Comparison of ENCODE assay signal across 13 cellular contexts in genomic region chr9:121568541-121569265, GRCh38.
DNase-seq lines count a peak whose midpoint lies in the region; ATAC-seq and TF ChIP-seq lines count a peak whose summit lies in the region.
"Had no signal": no experiment of that assay in that cellular context is flagged by ENCODE, and none has a peak within 500 bp of the region (broad histone marks: within the 10 kb centered on the region; RNA-seq: fewer than 3 reads in every experiment).

No MANE protein-coding gene starts in this region.

- H3K27me3 ChIP-seq in BE2C (no peaks in the 10 kb centered on the region), adrenal gland (no peaks in the 10 kb centered on the region), prostate gland (replicated peaks; ENCODE audit: insufficient read depth) (no peaks in the 10 kb centered on the region)
- H3K27me3 ChIP-seq in effector memory CD4-positive, alpha-beta T cell (replicated peaks; ENCODE audit: control insufficient read depth, insufficient read depth, low read length, poor library complexity, severe bottlenecking) = no peaks in the 10 kb centered on the region

- POLR2A ChIA-PET in naive thymus-derived CD8-positive, alpha-beta T cell (lab: Charles Lee) = no interaction called here

- no peaks in the 10 kb centered on the region for H3K9me3 Mint-ChIP-seq in naive thymus-derived CD8-positive, alpha-beta T cell

- TF ChIP-seq POLR2A in adrenal gland (IDR thresholded peaks at IDR 0.05) = no peak
- no peak for TF ChIP-seq POLR2A in prostate gland (IDR thresholded peaks at IDR 0.05)

- no peak overlapping the region for H3K27ac Mint-ChIP-seq in naive thymus-derived CD8-positive, alpha-beta T cell

- ATAC-seq in left ventricle myocardium superior = peak; percentile 51
- no peak for ATAC-seq in naive thymus-derived CD8-positive, alpha-beta T cell
- ATAC-seq: foreskin keratinocyte had no signal

- TF ChIP-seq CTCF in BE2C (IDR thresholded peaks at IDR 0.05; ENCODE audit: low read depth, low read length) = no peak
- no peak for TF ChIP-seq CTCF in adrenal gland (IDR thresholded peaks at IDR 0.05)
- TF ChIP-seq CTCF in prostate gland (IDR thresholded peaks at IDR 0.05) = no peak

- 16 to 32% (median 23%) methylated on average over 5 to 8 of the region's 8 CpGs for WGBS in adrenal gland, 4 donors
- WGBS in prostate gland = 45% methylated on average over 8 of the region's 8 CpGs

- no peaks in the 10 kb centered on the region for H3K36me3 ChIP-seq in BE2C
- H3K36me3 ChIP-seq in adrenal gland (replicated peaks in 1 of 2) = no peaks in the 10 kb centered on the region
- no peaks in the 10 kb centered on the region for H3K36me3 ChIP-seq in prostate gland
- no peaks in the 10 kb centered on the region for H3K36me3 ChIP-seq in effector memory CD4-positive, alpha-beta T cell (ENCODE audit: control insufficient read depth, insufficient read depth, low read length)

- peaks cover 6 to 21% (median 14%) of the 10 kb centered on the region in 5 donors for H3K27me3 Mint-ChIP-seq in naive thymus-derived CD8-positive, alpha-beta T cell

- H3K36me3 Mint-ChIP-seq in naive thymus-derived CD8-positive, alpha-beta T cell = no peaks in the 10 kb centered on the region

- H3K4me1 ChIP-seq in BE2C = peaks cover 32% of the 10 kb centered on the region
- H3K4me1 ChIP-seq in adrenal gland (replicated peaks in 1 of 2) = peaks cover 22 to 28% of the 10 kb centered on the region in 2 donors
- no peaks in the 10 kb centered on the region for H3K4me1 ChIP-seq in prostate gland (replicated peaks)
- no peaks in the 10 kb centered on the region for H3K4me1 ChIP-seq in effector memory CD4-positive, alpha-beta T cell (ENCODE audit: control insufficient read depth, insufficient read depth, low read length, poor library complexity, severe bottlenecking)
- H3K4me1 ChIP-seq: foreskin keratinocyte had no signal

- no peak overlapping the region for H3K4me3 Mint-ChIP-seq in naive thymus-derived CD8-positive, alpha-beta T cell

- H3K4me3 ChIP-seq in BE2C (ENCODE audit: low read depth, low read length) (peak overlapping the region; percentile 38), adrenal gland (no peak overlapping the region), prostate gland (no peak overlapping the region)
- no peak overlapping the region for H3K4me3 ChIP-seq in effector memory CD4-positive, alpha-beta T cell (ENCODE audit: insufficient read depth, low read depth, low read length, poor library complexity, severe bottlenecking)

- intact Hi-C loops in adrenal gland (cut with DNase I) (no loop called here), left ventricle myocardium superior (cut with micrococcal nuclease) (no loop called here), prostate gland (cut with DNase I) (no loop called here)

- no peaks in the 10 kb centered on the region for H3K4me1 Mint-ChIP-seq in naive thymus-derived CD8-positive, alpha-beta T cell

- DNase-seq in BE2C (peak; percentile 70), adrenal gland (peak in 6 of 7 donors; percentile 42 to 80 (median 64)), left ventricle myocardium superior (peak; percentile 70), prostate gland (ENCODE audit: low spot score) (no peak), NCI-H1436 (lab: John Stamatoyannopoulos, UW) (no peak)
- no peak for DNase-seq in effector memory CD4-positive, alpha-beta T cell
- DNase-seq in activated CD4-positive, CD25-positive, alpha-beta regulatory T cell (lab: John Stamatoyannopoulos, UW) = no peak
- no peak for DNase-seq in naive thymus-derived CD8-positive, alpha-beta T cell
- DNase-seq: AML-193; foreskin keratinocyte; NCI-H510A; stimulated activated CD4-positive, alpha-beta T cell treated with anti-CD3 and anti-CD28 coated beads, Interleukin-4, amount 100 ng/mL, for 24 hours; trophoblast cell had no signal

- H3K27ac ChIP-seq in adrenal gland (peak overlapping the region in 3 of 5 donors; percentile 17 to 72 (median 56)), prostate gland (peak overlapping the region; percentile 42 to 58)
- no peak overlapping the region for H3K27ac ChIP-seq in effector memory CD4-positive, alpha-beta T cell (ENCODE audit: insufficient read depth, low read length, poor library complexity, severe bottlenecking)
- H3K27ac ChIP-seq: foreskin keratinocyte had no signal

- no peaks in the 10 kb centered on the region for H3K9me3 ChIP-seq in BE2C
- no peaks in the 10 kb centered on the region for H3K9me3 ChIP-seq in adrenal gland (replicated peaks in 1 of 3)
- no peaks in the 10 kb centered on the region for H3K9me3 ChIP-seq in prostate gland
- no peaks in the 10 kb centered on the region for H3K9me3 ChIP-seq in effector memory CD4-positive, alpha-beta T cell (ENCODE audit: control insufficient read depth, low read length)

Comparison
In these comparisons a context has a peak if more than half of its experiments do, and no peak if none do; other contexts are left out.
1. DNase-seq: peak in BE2C (single experiment), adrenal gland (6 of 7) and left ventricle myocardium superior (single experiment); none in prostate gland (single experiment), effector memory CD4-positive, alpha-beta T cell (0 of 3), NCI-H1436 (single experiment), activated CD4-positive, CD25-positive, alpha-beta regulatory T cell (0 of 4) and naive thymus-derived CD8-positive, alpha-beta T cell (0 of 10).